9 cellular contexts compared by ENCODE assay signal in genomic region chr2:150167711-150168110, GRCh38.
DNase-seq lines count a peak whose midpoint lies in the region; ATAC-seq, FAIRE-seq and TF ChIP-seq lines count a peak whose summit lies in the region.
"Had no signal": no experiment of that assay in that cellular context is flagged by ENCODE, and none has a peak within 500 bp of the region (broad histone marks: within the 10 kb centered on the region; RNA-seq: fewer than 3 reads in every experiment).

No MANE protein-coding gene starts in this region.

- no peaks in the 10 kb centered on the region for H3K79me2 ChIP-seq in HepG2 (ENCODE audit: insufficient read depth, low read length)

- no peaks in the 10 kb centered on the region for H4K20me1 ChIP-seq in HepG2 (ENCODE audit: insufficient read depth, low read length)

- FAIRE-seq in HepG2 (lab: Jason Lieb, UNC), result no peak

- no peak overlapping the region for H2AFZ ChIP-seq in HepG2 (ENCODE audit: low read length)

- TF ChIP-seq POLR2A in HepG2 (IDR thresholded peaks at IDR 0.05; ENCODE audit: insufficient read depth in 1 of 2, low read depth in 2 of 2, low read length in 2 of 2), result no peak

- TF ChIP-seq RAD21 in liver (IDR thresholded peaks at IDR 0.05) (no peak), HepG2 (CRISPR knock-in tag; IDR thresholded peaks at IDR 0.05) (no peak)

- intact Hi-C loops in HepG2 (cut with micrococcal nuclease; ENCODE audit: unreplicated experiment), result no loop called here
- intact Hi-C loops in tibial artery (cut with DNase I; ENCODE audit: low total_unique reads), result loop anchor here (5.0 kb wide), 1 partner anchor 315 kb away; no protein-coding TSS in a partner anchor
- intact Hi-C loops in left colon (cut with DNase I, micrococcal nuclease), result no loop called here

- no peak overlapping the region for H3K4me2 ChIP-seq in HepG2 (ENCODE audit: low read depth, low read length)

- no TSS peak for BruUV-seq in HepG2 (replicated peaks; lab: Mats Ljungman, UMichigan)

- H3K27ac ChIP-seq in liver (ENCODE audit: low read depth in 1 of 2, low read length in 2 of 2) (peak overlapping the region; percentile 84 to 88), HepG2 (ENCODE audit: extremely low read length, insufficient read depth, low read length) (no peak overlapping the region), tibial artery (peak overlapping the region; percentile 56 to 69)

- H3K4me3 ChIP-seq in liver (ENCODE audit: low read depth in 1 of 3, low read length in 3 of 3), result no peak overlapping the region
- H3K4me3 ChIP-seq in HepG2 (replicated peaks in 1 of 3; ENCODE audit: insufficient read depth in 1 of 3, low read depth in 2 of 3, low read length in 3 of 3), result no peak overlapping the region
- no peak overlapping the region for H3K4me3 ChIP-seq in tibial artery

- 91% methylated on average over 2 of the region's 2 CpGs for WGBS in liver
- whole genome bisulfite sequencing in HepG2 (ENCODE audit: low lambda C conversion rate), result 14% methylated on average over 2 of the region's 2 CpGs

- TF ChIP-seq CTCF in liver (IDR thresholded peaks at IDR 0.05; ENCODE audit: low read depth, low read length, missing input control) (no peak), HepG2 (CRISPR knock-in tag; IDR thresholded peaks at IDR 0.05) (no peak), tibial artery (IDR thresholded peaks at IDR 0.05) (no peak)

- H3K9ac ChIP-seq in liver (ENCODE audit: low read depth in 1 of 2, low read length in 2 of 2) (no peak overlapping the region), HepG2 (ENCODE audit: insufficient read depth, low read depth, low read length) (no peak overlapping the region)

- H3K4me1 ChIP-seq in liver (ENCODE audit: control insufficient read depth in 4 of 4, insufficient read depth in 4 of 4, low read length in 3 of 4) (peaks cover 10 to 61% (median 35%) of the 10 kb centered on the region in 4 donors), HepG2 (ENCODE audit: insufficient read depth, low read length) (no peaks in the 10 kb centered on the region), tibial artery (peaks cover 0 to 50% (median 37%) of the 10 kb centered on the region in 4 donors)

- CTCF ChIA-PET in HepG2 (lab: Yijun Ruan, JAX; ENCODE audit: low intra/inter-chr PET ratio, low total read pairs), result no interaction called here

- no peaks in the 10 kb centered on the region for H3K36me3 ChIP-seq in liver (ENCODE audit: control insufficient read depth in 4 of 4, insufficient read depth in 3 of 4, low read depth in 1 of 4, low read length in 3 of 4)
- no peaks in the 10 kb centered on the region for H3K36me3 ChIP-seq in HepG2 (replicated peaks in 1 of 2; ENCODE audit: control insufficient read depth in 1 of 2, insufficient read depth in 2 of 2, low read length in 2 of 2)
- no peaks in the 10 kb centered on the region for H3K36me3 ChIP-seq in tibial artery

- H3K27me3 ChIP-seq in liver (ENCODE audit: control insufficient read depth in 4 of 4, insufficient read depth in 4 of 4, low read length in 3 of 4), result no peaks in the 10 kb centered on the region
- H3K27me3 ChIP-seq in HepG2 (ENCODE audit: control insufficient read depth in 1 of 2, insufficient read depth in 2 of 2, low read length in 2 of 2), result no peaks in the 10 kb centered on the region
- no peaks in the 10 kb centered on the region for H3K27me3 ChIP-seq in tibial artery

- ATAC-seq in HepG2 (no peak), HG03045 (IDR thresholded peaks at IDR 0.05; ENCODE audit: unreplicated experiment) (peak; percentile 79), left colon (no peak)

- DNase-seq in HepG2 (ENCODE audit: low spot score) (no peak), T1000 (lab: John Stamatoyannopoulos, UW) (peak; percentile 6), tibial artery (no peak), left colon (no peak), NCI-H446 treated with DMSO at 0.1 percent for 48 hours (lab: John Stamatoyannopoulos, UW) (no peak), NCI-H82 (lab: John Stamatoyannopoulos, UW) (no peak)
- DNase-seq: left cardiac atrium had no signal

- in situ Hi-C loops in HepG2 (cut with HindIII; ENCODE audit: extremely low pct_ligation_motif_present, low pct_unique_long_range_greater_than_20kb), result no loop called here

- TF ChIP-seq EP300 in HepG2 (IDR thresholded peaks at IDR 0.05; ENCODE audit: low read depth in 2 of 2, low read length in 2 of 2) (no peak), HepG2 (CRISPR knock-in tag; IDR thresholded peaks at IDR 0.05; ENCODE audit: borderline replicate concordance) (no peak)

- peaks cover 0 to 5% (median 0%) of the 10 kb centered on the region in 4 donors for H3K9me3 ChIP-seq in liver (ENCODE audit: control insufficient read depth in 4 of 4, low read length in 3 of 4)
- H3K9me3 ChIP-seq in HepG2 (ENCODE audit: low read length), result peaks cover 61% of the 10 kb centered on the region
- H3K9me3 ChIP-seq in tibial artery, result no peaks in the 10 kb centered on the region

- POLR2A ChIA-PET in HepG2 (lab: Yijun Ruan, JAX), result no interaction called here

TF ChIP-seq in liver, 16 proteins besides CTCF, POLR2A, EP300 and RAD21 (continues in another document):
- TF ChIP-seq HNF4G (IDR thresholded peaks at IDR 0.05) (no peak), SP1 (IDR thresholded peaks at IDR 0.05) (no peak), HNF4A (conservative IDR thresholded peaks at IDR 0.05) (no peak), FOXA1 (IDR thresholded peaks at IDR 0.05) (no peak), YY1 (IDR thresholded peaks at IDR 0.05) (no peak), FOXA2 (IDR thresholded peaks at IDR 0.05) (no peak), NR2F2 (IDR thresholded peaks at IDR 0.05) (no peak), GABPA (IDR thresholded peaks at IDR 0.05 in 1 of 2, conservative IDR thresholded peaks at IDR 0.05 in 1 of 2) (no peak), MAX (IDR thresholded peaks at IDR 0.05) (no peak)
- TF ChIP-seq, protein P1, sequence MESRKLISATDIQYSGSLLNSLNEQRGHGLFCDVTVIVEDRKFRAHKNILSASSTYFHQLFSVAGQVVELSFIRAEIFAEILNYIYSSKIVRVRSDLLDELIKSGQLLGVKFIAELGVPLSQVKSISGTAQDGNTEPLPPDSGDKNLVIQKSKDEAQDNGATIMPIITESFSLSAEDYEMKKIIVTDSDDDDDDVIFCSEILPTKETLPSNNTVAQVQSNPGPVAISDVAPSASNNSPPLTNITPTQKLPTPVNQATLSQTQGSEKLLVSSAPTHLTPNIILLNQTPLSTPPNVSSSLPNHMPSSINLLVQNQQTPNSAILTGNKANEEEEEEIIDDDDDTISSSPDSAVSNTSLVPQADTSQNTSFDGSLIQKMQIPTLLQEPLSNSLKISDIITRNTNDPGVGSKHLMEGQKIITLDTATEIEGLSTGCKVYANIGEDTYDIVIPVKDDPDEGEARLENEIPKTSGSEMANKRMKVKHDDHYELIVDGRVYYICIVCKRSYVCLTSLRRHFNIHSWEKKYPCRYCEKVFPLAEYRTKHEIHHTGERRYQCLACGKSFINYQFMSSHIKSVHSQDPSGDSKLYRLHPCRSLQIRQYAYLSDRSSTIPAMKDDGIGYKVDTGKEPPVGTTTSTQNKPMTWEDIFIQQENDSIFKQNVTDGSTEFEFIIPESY (IDR thresholded peaks at IDR 0.05), result no peak

TF ChIP-seq in HepG2, 621 proteins besides CTCF, POLR2A, EP300 and RAD21 (continues in another document):
- TF ChIP-seq LBX2 (CRISPR knock-in tag; IDR thresholded peaks at IDR 0.05; ENCODE audit: borderline replicate concordance), result no peak
- TF ChIP-seq ZNF451 (CRISPR knock-in tag; IDR thresholded peaks at IDR 0.05), result no peak
- TF ChIP-seq HDAC2 (CRISPR knock-in tag; IDR thresholded peaks at IDR 0.05), result no peak
- no peak for TF ChIP-seq ZNF597 (CRISPR knock-in tag; IDR thresholded peaks at IDR 0.05)
- no peak for TF ChIP-seq MEIS1 (CRISPR knock-in tag; IDR thresholded peaks at IDR 0.05; ENCODE audit: borderline replicate concordance)
- TF ChIP-seq REST (IDR thresholded peaks at IDR 0.05; ENCODE audit: borderline replicate concordance in 1 of 2, low read depth in 1 of 2, low read length in 2 of 2), result no peak
- TF ChIP-seq CEBPG (CRISPR knock-in tag; IDR thresholded peaks at IDR 0.05), result no peak
- TF ChIP-seq SP4 (CRISPR knock-in tag; IDR thresholded peaks at IDR 0.05), result no peak
- TF ChIP-seq SNAI1 (CRISPR knock-in tag; IDR thresholded peaks at IDR 0.05; ENCODE audit: borderline replicate concordance), result no peak
- no peak for TF ChIP-seq KLF11 (CRISPR knock-in tag; IDR thresholded peaks at IDR 0.05)
